Comparison of ENCODE assay signal across 9 cellular contexts in genomic region chr1:178031856-178032320, GRCh38.
DNase-seq lines count a peak whose midpoint lies in the region; ATAC-seq and TF ChIP-seq lines count a peak whose summit lies in the region.
"Had no signal": no experiment of that assay in that cellular context is flagged by ENCODE, and none has a peak within 500 bp of the region (broad histone marks: within the 10 kb centered on the region; RNA-seq: fewer than 3 reads in every experiment).

No MANE protein-coding gene starts in this region.

- no peaks in the 10 kb centered on the region for H3K36me3 Mint-ChIP-seq in activated T-cell treated with anti-CD3 and anti-CD28 coated beads, Interleukin-2, amount 50 U/mL, for 72 hours (ENCODE audit: insufficient read depth in 2 of 2)

- no peaks in the 10 kb centered on the region for H3K27me3 ChIP-seq in Panc1 (ENCODE audit: control insufficient read depth, insufficient read depth, low read length)
- no peaks in the 10 kb centered on the region for H3K27me3 ChIP-seq in colonic mucosa
- H3K27me3 ChIP-seq in left lung = no peaks in the 10 kb centered on the region
- H3K27me3 ChIP-seq in stomach = no peaks in the 10 kb centered on the region

- no peaks in the 10 kb centered on the region for H3K4me1 ChIP-seq in Panc1 (ENCODE audit: control insufficient read depth, insufficient read depth, low read length)
- H3K4me1 ChIP-seq in colonic mucosa = no peaks in the 10 kb centered on the region
- peaks cover 0 to 18% of the 10 kb centered on the region in 2 donors for H3K4me1 ChIP-seq in left lung
- peaks cover 0 to 25% (median 11%) of the 10 kb centered on the region in 4 donors for H3K4me1 ChIP-seq in stomach

- TF ChIP-seq CTCF in Panc1 (IDR thresholded peaks at IDR 0.05) (peak; percentile 91), colonic mucosa (IDR thresholded peaks at IDR 0.05) (peak; percentile 86), left lung (IDR thresholded peaks at IDR 0.05) (peak; percentile 81 to 88), stomach (IDR thresholded peaks at IDR 0.05) (peak in 6 of 7 experiments; percentile 26 to 86 (median 74))

- H3K4me3 Mint-ChIP-seq in activated T-cell treated with anti-CD3 and anti-CD28 coated beads, Interleukin-2, amount 50 U/mL, for 72 hours = no peak overlapping the region
- H3K4me3 Mint-ChIP-seq: naive thymus-derived CD8-positive, alpha-beta T cell had no signal

- CTCF ChIA-PET in Panc1 (lab: Charles Lee) = interaction anchor here (0.6 to 1.1 kb wide), 3 partner anchors 18 to 251 kb away, joined by 6 to 15 read pairs (median 6); no protein-coding TSS in a partner anchor

- H3K36me3 ChIP-seq in Panc1 (ENCODE audit: control insufficient read depth, insufficient read depth, low read length) (no peaks in the 10 kb centered on the region), colonic mucosa (no peaks in the 10 kb centered on the region), left lung (no peaks in the 10 kb centered on the region), stomach (peaks cover 0 to 20% (median 7%) of the 10 kb centered on the region in 4 donors)

- no peak for TF ChIP-seq POLR2A in stomach (IDR thresholded peaks at IDR 0.05)

- in situ Hi-C loops in KBM-7 (cut with MboI; ENCODE audit: low pct_unique_long_range_greater_than_20kb, low sequenced_read_pairs) (no loop called here), Panc1 (cut with HindIII; ENCODE audit: low pct_unique_long_range_greater_than_20kb, low sequenced_read_pairs) (no loop called here)

- H3K27ac Mint-ChIP-seq in activated T-cell treated with anti-CD3 and anti-CD28 coated beads, Interleukin-2, amount 50 U/mL, for 72 hours = no peak overlapping the region
- H3K27ac Mint-ChIP-seq: naive thymus-derived CD8-positive, alpha-beta T cell had no signal

- TF ChIP-seq EP300 in stomach (IDR thresholded peaks at IDR 0.05) = no peak

- H3K4me1 Mint-ChIP-seq in activated T-cell treated with anti-CD3 and anti-CD28 coated beads, Interleukin-2, amount 50 U/mL, for 72 hours (ENCODE audit: low read depth) = no peaks in the 10 kb centered on the region
- H3K4me1 Mint-ChIP-seq: naive thymus-derived CD8-positive, alpha-beta T cell had no signal

- H3K27me3 Mint-ChIP-seq in activated T-cell treated with anti-CD3 and anti-CD28 coated beads, Interleukin-2, amount 50 U/mL, for 72 hours (ENCODE audit: low read depth) = no peaks in the 10 kb centered on the region

- no peak overlapping the region for H3K9ac ChIP-seq in colonic mucosa (ENCODE audit: low read depth in 2 of 2, low read length in 2 of 2)

- no peaks in the 10 kb centered on the region for H3K9me3 Mint-ChIP-seq in activated T-cell treated with anti-CD3 and anti-CD28 coated beads, Interleukin-2, amount 50 U/mL, for 72 hours

- H3K9me3 ChIP-seq in Panc1 (ENCODE audit: control insufficient read depth, insufficient read depth, low read depth, low read length) (no peaks in the 10 kb centered on the region), colonic mucosa (no peaks in the 10 kb centered on the region), left lung (no peaks in the 10 kb centered on the region), stomach (no peaks in the 10 kb centered on the region)

- intact Hi-C loops in Panc1 (cut with micrococcal nuclease; ENCODE audit: unreplicated experiment) (no loop called here), colonic mucosa (cut with DNase I) (loop anchor here (5.0 to 10.0 kb wide), 2 partner anchors 153 to 250 kb away; no protein-coding TSS in a partner anchor), left lung (cut with DNase I) (loop anchor here in 1 of 2 donors (10.0 kb wide), 1 partner anchor 243 kb away; no protein-coding TSS in a partner anchor), stomach (cut with DNase I; ENCODE audit: low total_unique reads) (loop anchor here (10.0 kb wide), 1 partner anchor 253 kb away; no protein-coding TSS in a partner anchor)

- no TSS peak for BruUV-seq in Panc1 (replicated peaks; lab: Mats Ljungman, UMichigan)

- POLR2A ChIA-PET in Panc1 (lab: Charles Lee) = no interaction called here

- no peak overlapping the region for H3K4me3 ChIP-seq in Panc1 (ENCODE audit: low read depth in 2 of 2, low read length in 2 of 2)
- no peak overlapping the region for H3K4me3 ChIP-seq in colonic mucosa
- no peak overlapping the region for H3K4me3 ChIP-seq in left lung
- H3K4me3 ChIP-seq in stomach = no peak overlapping the region

- peak; percentile 29 to 48 for ATAC-seq in activated T-cell treated with anti-CD3 and anti-CD28 coated beads, Interleukin-2, amount 50 U/mL, for 72 hours (replicated peaks in 1 of 2)
- ATAC-seq in Panc1 (peak; percentile 96), left lung (peak; percentile 95)
- ATAC-seq: naive thymus-derived CD8-positive, alpha-beta T cell had no signal

- DNase-seq in activated T-cell treated with anti-CD3 and anti-CD28 coated beads, Interleukin-2, amount 50 U/mL, for 72 hours = peak; percentile 22 to 40
- no peak for DNase-seq in activated T-cell treated with anti-CD3 and anti-CD28 coated beads, Interleukin-2, amount 50 U/mL, for 1 hour
- DNase-seq in GOT3 (lab: John Stamatoyannopoulos, UW) (peak; percentile 58), KBM-7 (peak; percentile 87), Panc1 (ENCODE audit: low read depth, low spot score) (no peak), colonic mucosa (peak; percentile 95), left lung (peak in 1 of 2 donors; percentile 86), stomach (peak; percentile 92)

- no peak overlapping the region for H3K27ac ChIP-seq in Panc1 (ENCODE audit: low read length)
- no peak overlapping the region for H3K27ac ChIP-seq in colonic mucosa
- no peak overlapping the region for H3K27ac ChIP-seq in left lung
- H3K27ac ChIP-seq in stomach = no peak overlapping the region

Comparison
In these comparisons a context has a peak if more than half of its experiments do, and no peak if none do; other contexts are left out.
1. DNase-seq: peak in activated T-cell treated with anti-CD3 and anti-CD28 coated beads, Interleukin-2, amount 50 U/mL, for 72 hours (2 of 2), GOT3 (single experiment), KBM-7 (single experiment), colonic mucosa (single experiment) and stomach (single experiment); none in activated T-cell treated with anti-CD3 and anti-CD28 coated beads, Interleukin-2, amount 50 U/mL, for 1 hour (single experiment) and Panc1 (single experiment).
2. ATAC-seq: peak in every context shown above with its lines; median percentile 96 in Panc1; 95 in left lung; 38 in activated T-cell treated with anti-CD3 and anti-CD28 coated beads, Interleukin-2, amount 50 U/mL, for 72 hours.
3. Peak in every context shown above with its lines, with median percentiles within 50 percentile points of each other: CTCF ChIP-seq.